Comparison of ENCODE assay signal across 10 cellular contexts in genomic region chr7:55127622-55128081, GRCh38.
DNase-seq lines count a peak whose midpoint lies in the region; ATAC-seq and TF ChIP-seq lines count a peak whose summit lies in the region.
"Had no signal": no experiment of that assay in that cellular context is flagged by ENCODE, and none has a peak within 500 bp of the region (broad histone marks: within the 10 kb centered on the region; RNA-seq: fewer than 3 reads in every experiment).

No MANE protein-coding gene starts in this region.

- H3K27me3 Mint-ChIP-seq in activated T-cell treated with anti-CD3 and anti-CD28 coated beads, Interleukin-2, amount 50 U/mL, for 72 hours (ENCODE audit: low read depth), result peaks cover 18% of the 10 kb centered on the region

- ATAC-seq in HG03175 (IDR thresholded peaks at IDR 0.05; ENCODE audit: unreplicated experiment), result no peak
- no peak for ATAC-seq in activated T-cell treated with anti-CD3 and anti-CD28 coated beads, Interleukin-2, amount 50 U/mL, for 72 hours (replicated peaks in 1 of 2)

- intact Hi-C loops in colonic mucosa (cut with DNase I), result no loop called here

- H3K9me3 Mint-ChIP-seq in activated T-cell treated with anti-CD3 and anti-CD28 coated beads, Interleukin-2, amount 50 U/mL, for 72 hours, result no peaks in the 10 kb centered on the region

- no peaks in the 10 kb centered on the region for H3K9me3 ChIP-seq in colonic mucosa

- H3K36me3 ChIP-seq in colonic mucosa, result no peaks in the 10 kb centered on the region

- H3K4me1 ChIP-seq in colonic mucosa, result peaks cover 13% of the 10 kb centered on the region

- peak overlapping the region; percentile 77 for H3K27ac ChIP-seq in colonic mucosa

- H3K4me1 Mint-ChIP-seq in activated T-cell treated with anti-CD3 and anti-CD28 coated beads, Interleukin-2, amount 50 U/mL, for 72 hours (ENCODE audit: low read depth), result peaks cover 7% of the 10 kb centered on the region

- no peaks in the 10 kb centered on the region for H3K36me3 Mint-ChIP-seq in activated T-cell treated with anti-CD3 and anti-CD28 coated beads, Interleukin-2, amount 50 U/mL, for 72 hours (ENCODE audit: insufficient read depth in 2 of 2)

- H3K4me3 Mint-ChIP-seq in activated T-cell treated with anti-CD3 and anti-CD28 coated beads, Interleukin-2, amount 50 U/mL, for 72 hours, result no peak overlapping the region

- H3K4me3 ChIP-seq in colonic mucosa, result no peak overlapping the region

- peak overlapping the region in 1 of 2 donors; percentile 61 for H3K9ac ChIP-seq in colonic mucosa (ENCODE audit: low read depth in 2 of 2, low read length in 2 of 2)

- no peak overlapping the region for H3K27ac Mint-ChIP-seq in activated T-cell treated with anti-CD3 and anti-CD28 coated beads, Interleukin-2, amount 50 U/mL, for 72 hours

- DNase-seq in NCI-H2081 (lab: John Stamatoyannopoulos, UW), result peak; percentile 14 to 24
- DNase-seq in NCI-H2081 treated with DMSO at 0.1 percent for 48 hours (lab: John Stamatoyannopoulos, UW), result no peak
- DNase-seq in colonic mucosa, result peak; percentile 73
- DNase-seq in lung microvascular endothelial cell (ENCODE audit: low read depth in 2 of 2), result peak; percentile 57 to 87
- DNase-seq in NCI-H1417 treated with DMSO at 0.1 percent for 48 hours (lab: John Stamatoyannopoulos, UW), result no peak
- no peak for DNase-seq in activated T-cell treated with anti-CD3 and anti-CD28 coated beads, Interleukin-2, amount 50 U/mL, for 72 hours
- DNase-seq in T-helper 9 cell, result no peak
- DNase-seq: 8988T, NCI-H226 had no signal

- no peaks in the 10 kb centered on the region for H3K27me3 ChIP-seq in colonic mucosa

- TF ChIP-seq CTCF in colonic mucosa (IDR thresholded peaks at IDR 0.05), result no peak

Comparison
In these comparisons a context has a peak if more than half of its experiments do, and no peak if none do; other contexts are left out.
1. DNase-seq: peak in NCI-H2081 (2 of 2), colonic mucosa (single experiment) and lung microvascular endothelial cell (2 of 2); none in NCI-H2081 treated with DMSO at 0.1 percent for 48 hours (single experiment), NCI-H1417 treated with DMSO at 0.1 percent for 48 hours (single experiment), activated T-cell treated with anti-CD3 and anti-CD28 coated beads, Interleukin-2, amount 50 U/mL, for 72 hours (0 of 2) and T-helper 9 cell (single experiment).